In genomic region chr4:1336079-1336478, GRCh38 we compare ENCODE assay signal across 15 cellular contexts. TPM values are rescaled to one million over a fixed set of nuclear protein-coding genes. Genes with fewer than 3 reads are reported as not detected.
A peak's percentile ranks its signal among the peaks of the same experiment; 100 is the strongest.
DNase-seq lines count a peak whose midpoint lies in the region; ATAC-seq and TF ChIP-seq lines count a peak whose summit lies in the region.
"Had no signal": no experiment of that assay in that cellular context is flagged by ENCODE, and none has a peak within 500 bp of the region (broad histone marks: within the 10 kb centered on the region; RNA-seq: fewer than 3 reads in every experiment).

No MANE protein-coding gene starts in this region.

- H3K4me1 ChIP-seq in upper lobe of left lung: peaks cover 0 to 3% (median 0%) of the 10 kb centered on the region in 4 donors
- H3K4me1 ChIP-seq: A549 had no signal

- ATAC-seq in WTC11 (no peak), upper lobe of left lung (ENCODE audit: low FRiP score in 2 of 2) (no peak), HG02884 (IDR thresholded peaks at IDR 0.05; ENCODE audit: unreplicated experiment) (no peak), GM18519 (IDR thresholded peaks at IDR 0.05; ENCODE audit: low FRiP score, unreplicated experiment) (no peak)
- ATAC-seq: A549, esophagus mucosa had no signal

- peaks cover 3% of the 10 kb centered on the region for H3K9me3 Mint-ChIP-seq in activated T-cell treated with anti-CD3 and anti-CD28 coated beads, Interleukin-2, amount 50 U/mL, for 24 hours
- no peaks in the 10 kb centered on the region for H3K9me3 Mint-ChIP-seq in WTC11
- H3K9me3 Mint-ChIP-seq: activated naive CD4-positive, alpha-beta T cell treated with anti-CD3 and anti-CD28 coated beads, Interleukin-2, amount 50 U/mL, for 24 hours had no signal

- H3K36me3 Mint-ChIP-seq in activated T-cell treated with anti-CD3 and anti-CD28 coated beads, Interleukin-2, amount 50 U/mL, for 24 hours (ENCODE audit: low read depth): peaks cover 83% of the 10 kb centered on the region
- peaks cover 55% of the 10 kb centered on the region for H3K36me3 Mint-ChIP-seq in WTC11

- no peak for TF ChIP-seq POLR2A in upper lobe of left lung (IDR thresholded peaks at IDR 0.05)

- peaks cover 26 to 80% (median 72%) of the 10 kb centered on the region in 4 donors for H3K36me3 ChIP-seq in upper lobe of left lung

- no peak for TF ChIP-seq EP300 in upper lobe of left lung (IDR thresholded peaks at IDR 0.05)

- H3K4me3 ChIP-seq in fibroblast of mammary gland (ENCODE audit: control insufficient read depth, low read depth, low read length): no peak overlapping the region
- no peak overlapping the region for H3K4me3 ChIP-seq in upper lobe of left lung
- H3K4me3 ChIP-seq: A549 had no signal

- no peak overlapping the region for H3K4me3 Mint-ChIP-seq in activated T-cell treated with anti-CD3 and anti-CD28 coated beads, Interleukin-2, amount 50 U/mL, for 24 hours
- H3K4me3 Mint-ChIP-seq in WTC11: no peak overlapping the region
- H3K4me3 Mint-ChIP-seq: activated naive CD4-positive, alpha-beta T cell treated with anti-CD3 and anti-CD28 coated beads, Interleukin-2, amount 50 U/mL, for 24 hours had no signal

- TF ChIP-seq CTCF in WTC11 (IDR thresholded peaks at IDR 0.05) (no peak), fibroblast of mammary gland (conservative IDR thresholded peaks at IDR 0.05; ENCODE audit: control insufficient read depth, insufficient read depth, low read depth, low read length) (no peak), upper lobe of left lung (IDR thresholded peaks at IDR 0.05) (no peak)

- CTCF ChIA-PET in WTC11 (lab: Charles Lee): no interaction called here

- peak overlapping the region; percentile 35 for H3K27ac Mint-ChIP-seq in activated T-cell treated with anti-CD3 and anti-CD28 coated beads, Interleukin-2, amount 50 U/mL, for 24 hours
- H3K27ac Mint-ChIP-seq in WTC11: peak overlapping the region; percentile 8; the same call in 1 of the 2 replicates
- H3K27ac Mint-ChIP-seq: activated naive CD4-positive, alpha-beta T cell treated with anti-CD3 and anti-CD28 coated beads, Interleukin-2, amount 50 U/mL, for 24 hours had no signal

- POLR2A ChIA-PET in WTC11 (lab: Charles Lee): no interaction called here

- H3K9me3 ChIP-seq in upper lobe of left lung: no peaks in the 10 kb centered on the region
- H3K9me3 ChIP-seq: A549 had no signal

- peak overlapping the region in 3 of 4 donors; percentile 38 to 68 (median 66) for H3K27ac ChIP-seq in upper lobe of left lung
- H3K27ac ChIP-seq: A549 had no signal

- WGBS in upper lobe of left lung, 2 donors: 79 to 92% methylated on average over 6 to 7 of the region's 7 CpGs

- H3K27me3 ChIP-seq in upper lobe of left lung: no peaks in the 10 kb centered on the region

- no peaks in the 10 kb centered on the region for H3K27me3 Mint-ChIP-seq in activated T-cell treated with anti-CD3 and anti-CD28 coated beads, Interleukin-2, amount 50 U/mL, for 24 hours
- no peaks in the 10 kb centered on the region for H3K27me3 Mint-ChIP-seq in WTC11 (ENCODE audit: low read depth)
- H3K27me3 Mint-ChIP-seq: activated naive CD4-positive, alpha-beta T cell treated with anti-CD3 and anti-CD28 coated beads, Interleukin-2, amount 50 U/mL, for 24 hours had no signal

- DNase-seq in activated T-cell treated with anti-CD3 and anti-CD28 coated beads, Interleukin-2, amount 50 U/mL, for 24 hours: no peak
- DNase-seq in activated T-cell treated with anti-CD3 and anti-CD28 coated beads for 4 hours (no peak), WTC11 (ENCODE audit: low spot score) (no peak), fibroblast of mammary gland (ENCODE audit: low read depth) (peak; percentile 78), upper lobe of left lung (peak in 1 of 2 donors; percentile 37), NCI-H2029 treated with DMSO at 0.1 percent for 48 hours (lab: John Stamatoyannopoulos, UW) (no peak)
- DNase-seq: NCI-H1092 treated with DMSO at 0.1 percent for 48 hours; NCI-H510A; stimulated activated CD4-positive, alpha-beta T cell treated with anti-CD3 and anti-CD28 coated beads, Interleukin-12 subunit alpha, Interleukin-12 subunit beta, amount 100 ng/mL, for 4 hours; T-helper 9 cell had no signal

- peaks cover 49% of the 10 kb centered on the region for H3K4me1 Mint-ChIP-seq in activated T-cell treated with anti-CD3 and anti-CD28 coated beads, Interleukin-2, amount 50 U/mL, for 24 hours (ENCODE audit: low read depth)
- no peaks in the 10 kb centered on the region for H3K4me1 Mint-ChIP-seq in WTC11

TF ChIP-seq in WTC11, 78 proteins besides CTCF, POLR2A, EP300 and RAD21 (continues in another document):
- TF ChIP-seq CREM (CRISPR knock-in tag; IDR thresholded peaks at IDR 0.05) (no peak), USF1 (CRISPR knock-in tag; IDR thresholded peaks at IDR 0.05) (no peak), GTF2I (CRISPR knock-in tag; conservative IDR thresholded peaks at IDR 0.05) (no peak), SOX15 (CRISPR knock-in tag; IDR thresholded peaks at IDR 0.05) (no peak), NR3C1 (CRISPR knock-in tag; conservative IDR thresholded peaks at IDR 0.05; ENCODE audit: low read depth) (no peak), ZNF317 (CRISPR knock-in tag; IDR thresholded peaks at IDR 0.05; ENCODE audit: borderline replicate concordance, low read depth) (no peak), ELF4 (CRISPR knock-in tag; IDR thresholded peaks at IDR 0.05; ENCODE audit: low read depth) (no peak), ZNF416 (CRISPR knock-in tag; IDR thresholded peaks at IDR 0.05) (no peak), ZNF532 (CRISPR knock-in tag; IDR thresholded peaks at IDR 0.05; ENCODE audit: borderline replicate concordance) (no peak), KAT7 (CRISPR knock-in tag; IDR thresholded peaks at IDR 0.05; ENCODE audit: borderline replicate concordance) (no peak), ZNF263 (CRISPR knock-in tag; IDR thresholded peaks at IDR 0.05; ENCODE audit: low read depth) (no peak), ZNF423 (CRISPR knock-in tag; IDR thresholded peaks at IDR 0.05) (no peak), E2F1 (CRISPR knock-in tag; IDR thresholded peaks at IDR 0.05) (no peak)

RNA-seq across cellular contexts. Expression of gene UVSSA, which starts 10.9 kb away (rescaled TPM):
- 36.9 to 41.5 TPM (median 40.4 TPM) in 3 replicates for total RNA-seq in WTC11 (2021)
- 100 to 1,000 TPM in 1 of 6 donors, 10 to 100 TPM in 5; 15.2 to 138 (median 46.5) TPM for total RNA-seq in upper lobe of left lung

RNA-seq across cellular contexts. Expression of gene MAEA, which starts 46.4 kb away (rescaled TPM):
- total RNA-seq in WTC11 (2021) (66.9 to 86.9 TPM (median 79.8 TPM) in 3 replicates), upper lobe of left lung (100 to 1,000 TPM in 1 of 6 donors, 10 to 100 TPM in 5; 58.5 to 289 (median 73.0) TPM)
